In the genomic region with DNA sequence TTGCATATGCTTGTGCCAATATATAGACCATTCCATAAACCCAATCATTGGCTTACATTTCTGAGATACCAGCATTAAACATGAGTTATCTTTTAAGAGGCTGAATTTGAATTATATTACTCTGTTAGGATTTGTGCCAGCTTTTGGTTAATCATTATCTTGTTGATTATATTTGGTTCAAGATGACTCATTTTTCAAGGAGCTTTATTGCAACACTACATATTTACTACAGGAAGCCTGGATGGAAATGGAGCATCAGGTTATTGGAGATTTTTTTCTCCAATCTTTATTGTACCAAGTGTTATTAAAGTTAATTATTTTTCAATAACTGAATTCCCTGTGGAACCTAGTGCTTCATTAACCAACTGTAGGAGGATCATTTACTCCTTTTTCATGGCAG, we compare ENCODE assay signal across 13 cellular contexts. TPM values are rescaled to one million over a fixed set of nuclear protein-coding genes. Genes with fewer than 3 reads are reported as not detected.
DNase-seq lines count a peak whose midpoint lies in the region; ATAC-seq and TF ChIP-seq lines count a peak whose summit lies in the region.
"Had no signal": no experiment of that assay in that cellular context is flagged by ENCODE, and none has a peak within 500 bp of the region (broad histone marks: within the 10 kb centered on the region; RNA-seq: fewer than 3 reads in every experiment).

No MANE protein-coding gene starts in this region.

- no peak for TF ChIP-seq CTCF in fibroblast of the aortic adventitia (IDR thresholded peaks at IDR 0.05; ENCODE audit: insufficient read depth, low read length)

- no peak overlapping the region for H3K4me3 Mint-ChIP-seq in activated naive CD4-positive, alpha-beta T cell treated with anti-CD3 and anti-CD28 coated beads, Interleukin-2, amount 50 U/mL, for 24 hours
- H3K4me3 Mint-ChIP-seq: activated B cell treated with CpG ODN at 0.5 μM for 24 hours; activated T-helper 1 cell treated with anti-CD3 and anti-CD28 coated beads, Interleukin-12 subunit alpha, Interleukin-12 subunit beta, Interleukin-2, Interleukin-4 antibody, amounts not matched to agents 30 ng/mL and 10 ng/mL and 1 ng/mL, durations not matched to agents 14 hours and 24 hours and 36 hours; B cell had no signal

- no peaks in the 10 kb centered on the region for H3K27me3 Mint-ChIP-seq in activated naive CD4-positive, alpha-beta T cell treated with anti-CD3 and anti-CD28 coated beads, Interleukin-2, amount 50 U/mL, for 24 hours
- H3K27me3 Mint-ChIP-seq: activated B cell treated with CpG ODN at 0.5 μM for 24 hours, B cell had no signal

- peak overlapping the region; percentile 4 for H3K27ac Mint-ChIP-seq in activated naive CD4-positive, alpha-beta T cell treated with anti-CD3 and anti-CD28 coated beads, Interleukin-2, amount 50 U/mL, for 24 hours
- H3K27ac Mint-ChIP-seq: activated B cell treated with CpG ODN at 0.5 μM for 24 hours; activated T-helper 1 cell treated with anti-CD3 and anti-CD28 coated beads, Interleukin-12 subunit alpha, Interleukin-12 subunit beta, Interleukin-2, Interleukin-4 antibody, amounts not matched to agents 30 ng/mL and 10 ng/mL and 1 ng/mL, durations not matched to agents 14 hours and 24 hours and 36 hours had no signal

- H3K4me1 Mint-ChIP-seq in activated naive CD4-positive, alpha-beta T cell treated with anti-CD3 and anti-CD28 coated beads, Interleukin-2, amount 50 U/mL, for 24 hours = peaks cover 91% of the 10 kb centered on the region

- peaks cover 2% of the 10 kb centered on the region for H3K4me1 ChIP-seq in urinary bladder (ENCODE audit: insufficient read depth)

- H3K27ac ChIP-seq in urinary bladder (ENCODE audit: low read depth) = peak overlapping the region; percentile 10

- no peak overlapping the region for H3K4me3 ChIP-seq in fibroblast of the aortic adventitia (ENCODE audit: low read depth, low read length)
- no peak overlapping the region for H3K4me3 ChIP-seq in urinary bladder (ENCODE audit: low read depth, low read length)

- H3K9me3 Mint-ChIP-seq in activated naive CD4-positive, alpha-beta T cell treated with anti-CD3 and anti-CD28 coated beads, Interleukin-2, amount 50 U/mL, for 24 hours = peaks cover 4% of the 10 kb centered on the region
- H3K9me3 Mint-ChIP-seq: activated B cell treated with CpG ODN at 0.5 μM for 24 hours; activated T-helper 1 cell treated with anti-CD3 and anti-CD28 coated beads, Interleukin-12 subunit alpha, Interleukin-12 subunit beta, Interleukin-2, Interleukin-4 antibody, amounts not matched to agents 30 ng/mL and 10 ng/mL and 1 ng/mL, durations not matched to agents 14 hours and 24 hours and 36 hours had no signal

- peaks cover 10% of the 10 kb centered on the region for H3K36me3 Mint-ChIP-seq in activated naive CD4-positive, alpha-beta T cell treated with anti-CD3 and anti-CD28 coated beads, Interleukin-2, amount 50 U/mL, for 24 hours

- no peak for DNase-seq in activated naive CD4-positive, alpha-beta T cell treated with anti-CD3 and anti-CD28 coated beads, Interleukin-2, amount 50 U/mL, for 16 hours
- DNase-seq in SW480 (ENCODE audit: low spot score) (peak; percentile 81), fibroblast of the aortic adventitia (ENCODE audit: low read depth) (peak; percentile 79), Right ventricle myocardium inferior (ENCODE audit: missing footprints) (no peak), GM19238 (ENCODE audit: insufficient read length, low spot score) (no peak), posterior vena cava (ENCODE audit: low spot score) (no peak)
- DNase-seq: activated B cell treated with CpG ODN at 0.5 μM for 24 hours, cerebellar nuclear complex, RPMI8226 had no signal

- intact Hi-C loops in Right ventricle myocardium inferior (cut with DNase I) (no loop called here), posterior vena cava (cut with DNase I) (no loop called here)

- no peaks in the 10 kb centered on the region for H3K36me3 ChIP-seq in urinary bladder (ENCODE audit: insufficient read depth)

- no peak for ATAC-seq in Right ventricle myocardium inferior

RNA-seq across cellular contexts. Expression of a gene that starts 26.4 kb away (rescaled TPM):
- 49.9 and 50.9 TPM in 2 replicates for total RNA-seq in fibroblast of the aortic adventitia (ENCODE audit: low replicate concordance)
- total RNA-seq in urinary bladder = 93.6 TPM
- polyA plus RNA-seq in urinary bladder = 11.4 TPM
- 5.6 TPM for total RNA-seq in Right ventricle myocardium inferior
- 10 to 100 TPM; 33.9 to 36.6 TPM for total RNA-seq in posterior vena cava

Comparison
In these comparisons a context has a peak if more than half of its experiments do, and no peak if none do; other contexts are left out.
1. DNase-seq: peak in SW480 (single experiment) and fibroblast of the aortic adventitia (single experiment); none in activated naive CD4-positive, alpha-beta T cell treated with anti-CD3 and anti-CD28 coated beads, Interleukin-2, amount 50 U/mL, for 16 hours (single experiment), Right ventricle myocardium inferior (single experiment), GM19238 (single experiment) and posterior vena cava (single experiment).